9 cellular contexts compared by ENCODE assay signal in genomic region chrX:100994352-100995281, GRCh38. TPM values are rescaled to one million over a fixed set of nuclear protein-coding genes. Genes with fewer than 3 reads are reported as not detected.
DNase-seq lines count a peak whose midpoint lies in the region; ATAC-seq and TF ChIP-seq lines count a peak whose summit lies in the region.
"Had no signal": no experiment of that assay in that cellular context is flagged by ENCODE, and none has a peak within 500 bp of the region (broad histone marks: within the 10 kb centered on the region; RNA-seq: fewer than 3 reads in every experiment).

No MANE protein-coding gene starts in this region.

- intact Hi-C loops in lower lobe of right lung (cut with DNase I) (no loop called here), Right ventricle myocardium inferior (cut with DNase I) (no loop called here)
- intact Hi-C loops in CD4-positive, alpha-beta T cell (cut with DNase I, micrococcal nuclease): no loop called here

- peak; percentile 98 for ATAC-seq in HG02870 (IDR thresholded peaks at IDR 0.05; ENCODE audit: unreplicated experiment)
- ATAC-seq in lower lobe of right lung: peak; percentile 70 to 84
- ATAC-seq in CD4-positive, alpha-beta T cell (ENCODE audit: poor library complexity): no peak
- no peak for ATAC-seq in Right ventricle myocardium inferior

- no peaks in the 10 kb centered on the region for H3K9me3 Mint-ChIP-seq in activated CD4-positive, alpha-beta T cell treated with anti-CD3 and anti-CD28 coated beads, Interleukin-2, amount 10 ng/mL, durations not matched to agents 7 days and 5 days
- H3K9me3 Mint-ChIP-seq in CD4-positive, alpha-beta T cell: no peaks in the 10 kb centered on the region

- H3K27ac ChIP-seq in lower lobe of right lung: no peak overlapping the region
- no peak overlapping the region for H3K27ac ChIP-seq in CD4-positive, alpha-beta T cell (ENCODE audit: low read depth, low read length)

- peaks cover 5% of the 10 kb centered on the region for H3K36me3 Mint-ChIP-seq in activated CD4-positive, alpha-beta T cell treated with anti-CD3 and anti-CD28 coated beads, Interleukin-2, amount 10 ng/mL, durations not matched to agents 7 days and 5 days (ENCODE audit: low read depth)
- H3K36me3 Mint-ChIP-seq in CD4-positive, alpha-beta T cell (ENCODE audit: low read depth): peaks cover 28% of the 10 kb centered on the region

- H3K4me1 Mint-ChIP-seq in activated CD4-positive, alpha-beta T cell treated with anti-CD3 and anti-CD28 coated beads, Interleukin-2, amount 10 ng/mL, durations not matched to agents 7 days and 5 days: peaks cover 11% of the 10 kb centered on the region
- H3K4me1 Mint-ChIP-seq in CD4-positive, alpha-beta T cell (ENCODE audit: low read depth): no peaks in the 10 kb centered on the region

- no peak for TF ChIP-seq CTCF in lower lobe of right lung (IDR thresholded peaks at IDR 0.05)
- TF ChIP-seq CTCF in CD4-positive, alpha-beta T cell (IDR thresholded peaks at IDR 0.05): no peak

- H3K27me3 ChIP-seq in lower lobe of right lung (ENCODE audit: low read depth): no peaks in the 10 kb centered on the region
- no peaks in the 10 kb centered on the region for H3K27me3 ChIP-seq in CD4-positive, alpha-beta T cell (ENCODE audit: control insufficient read depth, insufficient read depth, low read length)

- no peaks in the 10 kb centered on the region for H3K4me1 ChIP-seq in lower lobe of right lung

- CTCF ChIA-PET in activated CD4-positive, alpha-beta T cell treated with anti-CD3 and anti-CD28 coated beads, Interleukin-2, amount 10 ng/mL, durations not matched to agents 7 days and 5 days (lab: Charles Lee): interaction anchor here (0.6 to 1.0 kb wide), 2 partner anchors 25 to 154 kb away, joined by 3 read pairs; no protein-coding TSS in a partner anchor
- CTCF ChIA-PET in CD4-positive, alpha-beta T cell (lab: Charles Lee): no interaction called here

- peak; percentile 26 for DNase-seq in activated CD4-positive, alpha-beta T cell treated with anti-CD3 and anti-CD28 coated beads for 48 hours
- no peak for DNase-seq in activated CD4-positive, alpha-beta T cell treated with anti-CD3 and anti-CD28 coated beads, Interleukin-2, amount 10 ng/mL, durations not matched to agents 7 days and 5 days
- peak; percentile 29 for DNase-seq in SK-MEL-5 (ENCODE audit: low read depth, low spot score)
- DNase-seq in lower lobe of right lung: no peak
- DNase-seq in CD4-positive, alpha-beta T cell: no peak
- DNase-seq in NCI-H2029 (lab: John Stamatoyannopoulos, UW): no peak
- DNase-seq in Right ventricle myocardium inferior (ENCODE audit: missing footprints): no peak

- POLR2A ChIA-PET in activated CD4-positive, alpha-beta T cell treated with anti-CD3 and anti-CD28 coated beads, Interleukin-2, amount 10 ng/mL, durations not matched to agents 7 days and 5 days (lab: Charles Lee): no interaction called here
- POLR2A ChIA-PET in CD4-positive, alpha-beta T cell (lab: Charles Lee): no interaction called here

- in situ Hi-C loops in SK-MEL-5 (cut with HindIII; ENCODE audit: low pct_unique_long_range_greater_than_20kb, low sequenced_read_pairs): no loop called here

- no peaks in the 10 kb centered on the region for H3K9me3 ChIP-seq in lower lobe of right lung
- H3K9me3 ChIP-seq in CD4-positive, alpha-beta T cell (ENCODE audit: control insufficient read depth, low read length): no peaks in the 10 kb centered on the region

- H3K36me3 ChIP-seq in lower lobe of right lung: no peaks in the 10 kb centered on the region

- H3K27ac Mint-ChIP-seq in activated CD4-positive, alpha-beta T cell treated with anti-CD3 and anti-CD28 coated beads, Interleukin-2, amount 10 ng/mL, durations not matched to agents 7 days and 5 days: no peak overlapping the region
- H3K27ac Mint-ChIP-seq in CD4-positive, alpha-beta T cell: no peak overlapping the region

- no peak overlapping the region for H3K4me3 Mint-ChIP-seq in activated CD4-positive, alpha-beta T cell treated with anti-CD3 and anti-CD28 coated beads, Interleukin-2, amount 10 ng/mL, durations not matched to agents 7 days and 5 days
- H3K4me3 Mint-ChIP-seq in CD4-positive, alpha-beta T cell: no peak overlapping the region

- H3K4me3 ChIP-seq in lower lobe of right lung: no peak overlapping the region

- H3K27me3 Mint-ChIP-seq in activated CD4-positive, alpha-beta T cell treated with anti-CD3 and anti-CD28 coated beads, Interleukin-2, amount 10 ng/mL, durations not matched to agents 7 days and 5 days: no peaks in the 10 kb centered on the region
- no peaks in the 10 kb centered on the region for H3K27me3 Mint-ChIP-seq in CD4-positive, alpha-beta T cell

RNA-seq across cellular contexts. Expression of gene ARL13A, which starts 25.1 kb away (rescaled TPM):
- total RNA-seq in activated CD4-positive, alpha-beta T cell treated with anti-CD3 and anti-CD28 coated beads, Interleukin-2, amount 10 ng/mL, durations not matched to agents 7 days and 5 days: not detected
- total RNA-seq in SK-MEL-5 (2014; rRNA removed; shearing (Covaris generic)): not detected in 2 replicates
- polyA plus RNA-seq in SK-MEL-5 (2015; cell fraction: cytosol; rRNA removed): not detected in 2 replicates
- polyA plus RNA-seq in SK-MEL-5 (2015; cell fraction: nucleus; rRNA removed): not detected in 2 replicates
- total RNA-seq in lower lobe of right lung (not detected), Right ventricle myocardium inferior (not detected)
- total RNA-seq in CD4-positive, alpha-beta T cell: not detected
- total RNA-seq: T-helper 2 cell treated with Interferon-gamma antibody and Interleukin-4, amounts not matched to agents 100 ng/mL and 5 ng/mL, for 36 hours had no signal

RNA-seq across cellular contexts. Expression of gene TRMT2B, which starts 57.3 kb away (rescaled TPM):
- 10 to 100 TPM; 25.4 to 25.8 TPM for total RNA-seq in activated CD4-positive, alpha-beta T cell treated with anti-CD3 and anti-CD28 coated beads, Interleukin-2, amount 10 ng/mL, durations not matched to agents 7 days and 5 days
- 10.2 and 10.6 TPM in 2 replicates for total RNA-seq in SK-MEL-5 (2014; rRNA removed; shearing (Covaris generic))
- 12.5 and 15.1 TPM in 2 replicates for polyA plus RNA-seq in SK-MEL-5 (2015; cell fraction: cytosol; rRNA removed)
- polyA plus RNA-seq in SK-MEL-5 (2015; cell fraction: nucleus; rRNA removed): 12.0 and 15.0 TPM in 2 replicates
- total RNA-seq in lower lobe of right lung (19.4 TPM), Right ventricle myocardium inferior (16.0 TPM)
- total RNA-seq in CD4-positive, alpha-beta T cell: 10 to 100 TPM; 27.9 to 28.0 TPM

Comparison
In these comparisons a context has a peak if more than half of its experiments do, and no peak if none do; other contexts are left out.
1. DNase-seq: peak in activated CD4-positive, alpha-beta T cell treated with anti-CD3 and anti-CD28 coated beads for 48 hours (single experiment) and SK-MEL-5 (single experiment); none in activated CD4-positive, alpha-beta T cell treated with anti-CD3 and anti-CD28 coated beads, Interleukin-2, amount 10 ng/mL, durations not matched to agents 7 days and 5 days (single experiment), lower lobe of right lung (single experiment), CD4-positive, alpha-beta T cell (0 of 10), NCI-H2029 (single experiment) and Right ventricle myocardium inferior (single experiment).
2. ATAC-seq: peak in HG02870 (single experiment) and lower lobe of right lung (2 of 2); none in CD4-positive, alpha-beta T cell (single experiment) and Right ventricle myocardium inferior (single experiment).